8 cellular contexts compared by ENCODE assay signal in the genomic region with DNA sequence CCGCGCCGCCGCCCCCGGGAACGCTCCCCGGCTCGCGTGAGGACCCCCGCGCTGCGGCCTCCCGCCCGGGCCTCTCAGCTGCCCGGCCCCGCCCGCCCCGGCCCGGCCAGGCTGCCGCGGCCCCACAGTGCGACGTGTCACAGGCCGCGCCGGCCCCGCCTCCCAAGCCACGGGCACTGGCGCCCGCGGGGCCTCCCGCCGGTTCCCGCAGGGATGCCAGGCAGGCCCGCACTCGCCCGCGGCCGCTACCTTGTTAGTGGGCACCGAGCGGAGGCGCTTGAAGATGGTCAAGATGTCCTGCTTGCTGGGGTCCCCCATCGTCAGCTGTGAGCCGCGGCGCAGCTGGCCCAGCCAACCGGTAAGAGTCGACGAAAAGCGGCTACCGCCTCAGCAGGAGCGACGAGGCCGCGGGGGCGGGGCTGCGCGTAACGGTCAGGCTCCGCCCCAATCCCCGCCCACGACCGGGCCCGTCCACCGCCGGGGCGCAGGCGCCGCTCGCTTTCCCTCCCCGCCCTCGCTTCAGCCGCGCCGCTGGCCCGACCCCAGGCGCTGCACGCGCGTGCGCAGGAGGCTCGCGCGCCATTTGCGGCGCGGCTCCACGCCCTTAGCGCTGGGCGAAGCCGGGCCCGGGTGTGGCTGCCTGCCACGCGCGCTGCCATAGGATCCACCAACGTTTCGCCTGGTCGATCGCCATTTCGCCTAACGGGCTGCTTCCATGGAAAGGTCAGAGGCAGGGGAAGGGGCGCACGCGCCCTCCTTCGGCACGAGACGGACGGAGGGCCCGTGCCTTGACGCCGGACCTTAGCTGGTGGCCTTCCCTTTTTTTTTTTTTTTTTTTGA. TPM values are rescaled to one million over a fixed set of nuclear protein-coding genes. Genes with fewer than 3 reads are reported as not detected.
DNase-seq lines count a peak whose midpoint lies in the region; ATAC-seq, FAIRE-seq and TF ChIP-seq lines count a peak whose summit lies in the region.

A gene with protein sequence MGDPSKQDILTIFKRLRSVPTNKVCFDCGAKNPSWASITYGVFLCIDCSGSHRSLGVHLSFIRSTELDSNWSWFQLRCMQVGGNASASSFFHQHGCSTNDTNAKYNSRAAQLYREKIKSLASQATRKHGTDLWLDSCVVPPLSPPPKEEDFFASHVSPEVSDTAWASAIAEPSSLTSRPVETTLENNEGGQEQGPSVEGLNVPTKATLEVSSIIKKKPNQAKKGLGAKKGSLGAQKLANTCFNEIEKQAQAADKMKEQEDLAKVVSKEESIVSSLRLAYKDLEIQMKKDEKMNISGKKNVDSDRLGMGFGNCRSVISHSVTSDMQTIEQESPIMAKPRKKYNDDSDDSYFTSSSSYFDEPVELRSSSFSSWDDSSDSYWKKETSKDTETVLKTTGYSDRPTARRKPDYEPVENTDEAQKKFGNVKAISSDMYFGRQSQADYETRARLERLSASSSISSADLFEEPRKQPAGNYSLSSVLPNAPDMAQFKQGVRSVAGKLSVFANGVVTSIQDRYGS (minus strand): TSS at position 409 of the 840 bp plus-strand sequence. CDS start 91 bp downstream, at position 318.

- H3K4me3 Mint-ChIP-seq in activated naive CD8-positive, alpha-beta T cell treated with anti-CD3 and anti-CD28 coated beads, Interleukin-2, amount 50 U/mL, for 24 hours: peak within 1 kb of the TSS; percentile 88

- H3K9me3 Mint-ChIP-seq in activated naive CD8-positive, alpha-beta T cell treated with anti-CD3 and anti-CD28 coated beads, Interleukin-2, amount 50 U/mL, for 24 hours: peaks cover 2% of the 10 kb centered on the region

- H3K4me1 Mint-ChIP-seq in activated naive CD8-positive, alpha-beta T cell treated with anti-CD3 and anti-CD28 coated beads, Interleukin-2, amount 50 U/mL, for 24 hours: peaks cover 22% of the 10 kb centered on the region

- TF ChIP-seq CTCF in GM12864 (IDR thresholded peaks at IDR 0.05; ENCODE audit: low read depth, low read length, missing control alignments): no peak
- TF ChIP-seq CTCF in pancreas (IDR thresholded peaks at IDR 0.05): no peak
- TF ChIP-seq CTCF in thyroid gland (IDR thresholded peaks at IDR 0.05): no peak

- peak within 1 kb of the TSS; percentile 86 for H3K4me3 ChIP-seq in GM12864 (ENCODE audit: low read depth, low read length)
- peak within 1 kb of the TSS; percentile 88 to 94 (median 91) for H3K4me3 ChIP-seq in pancreas
- peak within 1 kb of the TSS; percentile 42 to 99 (median 59) for H3K4me3 ChIP-seq in thyroid gland (replicated peaks in 1 of 3)

- peak within 1 kb of the TSS; percentile 92 for H3K27ac Mint-ChIP-seq in activated naive CD8-positive, alpha-beta T cell treated with anti-CD3 and anti-CD28 coated beads, Interleukin-2, amount 50 U/mL, for 24 hours

- peak within 1 kb of the TSS; percentile 97 to 99 (median 98) for H3K27ac ChIP-seq in pancreas
- peak within 1 kb of the TSS; percentile 97 for H3K27ac ChIP-seq in thyroid gland

- H3K4me1 ChIP-seq in pancreas (peaks cover 0 to 21% (median 13%) of the 10 kb centered on the region in 3 donors), thyroid gland (peaks cover 33 to 37% of the 10 kb centered on the region in 2 donors)

- no peak for FAIRE-seq in pancreas (lab: Jason Lieb, UNC)

- TF ChIP-seq POLR2A in thyroid gland (IDR thresholded peaks at IDR 0.05): peak; percentile 29 to 96

- H3K27me3 ChIP-seq in pancreas: no peaks in the 10 kb centered on the region
- H3K27me3 ChIP-seq in thyroid gland: no peaks in the 10 kb centered on the region

- DNase-seq in GM12864 (ENCODE audit: low read depth) (peak; percentile 65), NCI-H1417 (lab: John Stamatoyannopoulos, UW) (peak; percentile 90 to 93 (median 93)), SW480 (ENCODE audit: low spot score) (peak; percentile 87), Right ventricle myocardium superior (peak; percentile 96), pancreas (peak; percentile 91 to 99 (median 96)), thyroid gland (peak; percentile 91 to 92)
- DNase-seq in activated naive CD8-positive, alpha-beta T cell treated with anti-CD3 and anti-CD28 coated beads, Interleukin-2, amount 50 U/mL, for 24 hours: peak; percentile 98

- H3K36me3 ChIP-seq in pancreas: no peaks in the 10 kb centered on the region
- no peaks in the 10 kb centered on the region for H3K36me3 ChIP-seq in thyroid gland

- ATAC-seq in HG02678 (IDR thresholded peaks at IDR 0.05; ENCODE audit: unreplicated experiment): peak; percentile 81
- ATAC-seq in activated naive CD8-positive, alpha-beta T cell treated with anti-CD3 and anti-CD28 coated beads, Interleukin-2, amount 50 U/mL, for 24 hours: peak; percentile 86
- peak; percentile 98 for ATAC-seq in Right ventricle myocardium superior (ENCODE audit: poor library complexity)
- peak; percentile 92 to 96 (median 93) for ATAC-seq in pancreas

- H3K36me3 Mint-ChIP-seq in activated naive CD8-positive, alpha-beta T cell treated with anti-CD3 and anti-CD28 coated beads, Interleukin-2, amount 50 U/mL, for 24 hours (ENCODE audit: low read depth): peaks cover 3% of the 10 kb centered on the region

- intact Hi-C loops in Right ventricle myocardium superior (cut with DNase I) (no loop called here), pancreas (cut with DNase I) (no loop called here), thyroid gland (cut with DNase I) (no loop called here)

- no peaks in the 10 kb centered on the region for H3K9me3 ChIP-seq in pancreas
- H3K9me3 ChIP-seq in thyroid gland: no peaks in the 10 kb centered on the region

- WGBS in pancreas, 2 donors: 6 to 17% methylated on average over 32 to 111 of the region's 111 CpGs
- 22 to 34% methylated on average over 16 to 28 of the region's 111 CpGs for WGBS in thyroid gland, 2 donors

- H3K27me3 Mint-ChIP-seq in activated naive CD8-positive, alpha-beta T cell treated with anti-CD3 and anti-CD28 coated beads, Interleukin-2, amount 50 U/mL, for 24 hours: no peaks in the 10 kb centered on the region

RNA-seq across cellular contexts. Expression of the gene that starts here (rescaled TPM):
- total RNA-seq in Right ventricle myocardium superior (22.4 TPM), pancreas (10 to 100 TPM; 54.8 to 75.3 (median 62.1) TPM), thyroid gland (100 to 1,000 TPM in 2 of 4 donors, 10 to 100 TPM in 2; 82.3 to 106 (median 94.2) TPM)
- 10 to 100 TPM; 39.1 to 45.4 TPM for polyA plus RNA-seq in pancreas

Comparison
In these comparisons a context has a peak if more than half of its experiments do, and no peak if none do; other contexts are left out.
1. Peak in every context shown above with its lines: DNase-seq, ATAC-seq, H3K4me3 ChIP-seq and H3K27ac ChIP-seq.